ENCODE assay signal across 12 cellular contexts in genomic region chr11:120212926-120213325, GRCh38. TPM values are rescaled to one million over a fixed set of nuclear protein-coding genes. Genes with fewer than 3 reads are reported as not detected.
DNase-seq lines count a peak whose midpoint lies in the region; ATAC-seq, FAIRE-seq and TF ChIP-seq lines count a peak whose summit lies in the region.
"Had no signal": no experiment of that assay in that cellular context is flagged by ENCODE, and none has a peak within 500 bp of the region (broad histone marks: within the 10 kb centered on the region; RNA-seq: fewer than 3 reads in every experiment).

No MANE protein-coding gene starts in this region.

- peaks cover 3% of the 10 kb centered on the region; the same call in 1 of the 2 replicates for H4K20me1 ChIP-seq in GM23338 (replicated peaks; ENCODE audit: insufficient read depth)

- peaks cover 71% of the 10 kb centered on the region for H3K27me3 Mint-ChIP-seq in GM23338 (ENCODE audit: insufficient read depth, low read depth, poor library complexity)
- peaks cover 7% of the 10 kb centered on the region for H3K27me3 Mint-ChIP-seq in CD8-positive, alpha-beta T cell (ENCODE audit: low read depth)

- ATAC-seq in GM23338 (no peak), GM21381 (IDR thresholded peaks at IDR 0.05; ENCODE audit: unreplicated experiment) (no peak), GM18867 (IDR thresholded peaks at IDR 0.05; ENCODE audit: unreplicated experiment) (no peak)
- ATAC-seq in CD8-positive, alpha-beta T cell = no peak

- DNase-seq in GM23338 (ENCODE audit: low spot score) = no peak
- no peak for DNase-seq in astrocyte of the spinal cord (ENCODE audit: low read depth, low spot score)
- DNase-seq in kidney = peak; percentile 40
- no peak for DNase-seq in stomach
- no peak for DNase-seq in OCI-M1 (lab: John Stamatoyannopoulos, UW)
- DNase-seq in CD8-positive, alpha-beta T cell = no peak
- DNase-seq: DND-41, retina had no signal

- peak overlapping the region in 1 of 2 donors; percentile 53 for H3K9ac ChIP-seq in kidney (ENCODE audit: low read length in 2 of 2)

- H3K4me3 ChIP-seq in GM23338 = 0 out of 2 replicates have a peak overlapping the region, but pooled peaks have one; percentile 20
- H3K4me3 ChIP-seq in astrocyte of the spinal cord (ENCODE audit: low read depth, low read length) = peak overlapping the region; percentile 63
- H3K4me3 ChIP-seq in kidney (ENCODE audit: low read length in 2 of 2) = peak overlapping the region; percentile 13 to 60
- H3K4me3 ChIP-seq in stomach = peak overlapping the region; percentile 70 to 89 (median 76)
- H3K4me3 ChIP-seq in CD8-positive, alpha-beta T cell (ENCODE audit: low read depth, low read length) = no peak overlapping the region

- CTCF ChIA-PET in CD8-positive, alpha-beta T cell (lab: Charles Lee) = interaction anchor here (2.6 kb wide), 1 partner anchor 16 kb away, joined by 9 read pairs; no protein-coding TSS in a partner anchor

- no peaks in the 10 kb centered on the region for H3K36me3 Mint-ChIP-seq in GM23338 (ENCODE audit: low read depth)
- peaks cover 6% of the 10 kb centered on the region for H3K36me3 Mint-ChIP-seq in CD8-positive, alpha-beta T cell

- no peak for FAIRE-seq in kidney (lab: Jason Lieb, UNC)

- H3K4me2 ChIP-seq in GM23338 = peak overlapping the region; percentile 57

- H3K36me3 ChIP-seq in GM23338 (ENCODE audit: insufficient read depth) = no peaks in the 10 kb centered on the region
- H3K36me3 ChIP-seq in kidney (ENCODE audit: control insufficient read depth in 1 of 2, insufficient read depth in 2 of 2, low read length in 2 of 2) = no peaks in the 10 kb centered on the region
- H3K36me3 ChIP-seq in stomach = peaks cover 0 to 10% (median 7%) of the 10 kb centered on the region in 4 donors
- no peaks in the 10 kb centered on the region for H3K36me3 ChIP-seq in CD8-positive, alpha-beta T cell (ENCODE audit: insufficient read depth, low read length)

- TF ChIP-seq EP300 in stomach (IDR thresholded peaks at IDR 0.05) = no peak

- H3K27ac ChIP-seq in GM23338 (ENCODE audit: low read depth) (no peak overlapping the region), kidney (ENCODE audit: low read depth in 2 of 2, low read length in 2 of 2) (peak overlapping the region in 1 of 2 donors; percentile 69), stomach (peak overlapping the region in 4 of 5 donors; percentile 80 to 93 (median 89))
- no peak overlapping the region for H3K27ac ChIP-seq in CD8-positive, alpha-beta T cell (ENCODE audit: low read depth, low read length)

- H3K9me2 ChIP-seq in GM23338 (ENCODE audit: insufficient read depth) = no peaks in the 10 kb centered on the region

- no peaks in the 10 kb centered on the region for H3K9me3 ChIP-seq in kidney (ENCODE audit: control insufficient read depth in 1 of 2, low read length in 2 of 2)
- H3K9me3 ChIP-seq in stomach = no peaks in the 10 kb centered on the region
- H3K9me3 ChIP-seq in CD8-positive, alpha-beta T cell (ENCODE audit: low read length) = no peaks in the 10 kb centered on the region

- H3K27ac Mint-ChIP-seq in GM23338 = no peak overlapping the region
- H3K27ac Mint-ChIP-seq in CD8-positive, alpha-beta T cell = no peak overlapping the region

- intact Hi-C loops in kidney (cut with DNase I) = no loop called here
- intact Hi-C loops in stomach (cut with DNase I; ENCODE audit: low total_unique reads) = no loop called here
- intact Hi-C loops in CD8-positive, alpha-beta T cell (cut with DNase I, micrococcal nuclease) = loop anchor here (5.0 kb wide), 2 partner anchors 41 to 486 kb away; partner anchors contain the start of gene NECTIN1 (in 1 of the 2)

- no peaks in the 10 kb centered on the region for H3K9me3 Mint-ChIP-seq in GM23338
- H3K9me3 Mint-ChIP-seq in CD8-positive, alpha-beta T cell = no peaks in the 10 kb centered on the region

- H3F3A ChIP-seq in GM23338 (replicated peaks; ENCODE audit: low read depth) = no peaks in the 10 kb centered on the region

- no peaks in the 10 kb centered on the region for H3K79me2 ChIP-seq in GM23338 (replicated peaks; ENCODE audit: insufficient read depth)

- peaks cover 30% of the 10 kb centered on the region for H3K4me1 Mint-ChIP-seq in GM23338
- H3K4me1 Mint-ChIP-seq in CD8-positive, alpha-beta T cell (ENCODE audit: low read depth) = peaks cover 21% of the 10 kb centered on the region

- H2AFZ ChIP-seq in GM23338 = no peak overlapping the region

- H3K4me3 Mint-ChIP-seq in GM23338 = peak overlapping the region; percentile 3; the same call in 1 of the 3 replicates
- no peak overlapping the region for H3K4me3 Mint-ChIP-seq in CD8-positive, alpha-beta T cell

- H3K4me1 ChIP-seq in GM23338 (ENCODE audit: insufficient read depth) = peaks cover 26% of the 10 kb centered on the region
- H3K4me1 ChIP-seq in kidney (ENCODE audit: control insufficient read depth in 1 of 2, insufficient read depth in 1 of 2, low read depth in 1 of 2, low read length in 2 of 2) = peaks cover 31 to 36% of the 10 kb centered on the region in 2 donors
- peaks cover 28 to 92% (median 82%) of the 10 kb centered on the region in 4 donors for H3K4me1 ChIP-seq in stomach
- H3K4me1 ChIP-seq in CD8-positive, alpha-beta T cell (ENCODE audit: insufficient read depth, low read length) = peaks cover 13% of the 10 kb centered on the region

- POLR2A ChIA-PET in CD8-positive, alpha-beta T cell (lab: Charles Lee) = no interaction called here

- in situ Hi-C loops in astrocyte of the spinal cord (cut with HindIII; ENCODE audit: low sequenced_read_pairs) = no loop called here

- TF ChIP-seq POLR2A in stomach (IDR thresholded peaks at IDR 0.05) = no peak

- peaks cover 98% of the 10 kb centered on the region for H3K27me3 ChIP-seq in GM23338 (ENCODE audit: insufficient read depth)
- H3K27me3 ChIP-seq in stomach = peaks cover 0 to 6% (median 0%) of the 10 kb centered on the region in 3 donors
- no peaks in the 10 kb centered on the region for H3K27me3 ChIP-seq in CD8-positive, alpha-beta T cell (ENCODE audit: insufficient read depth, low read length)

- TF ChIP-seq CTCF in GM23338 (conservative IDR thresholded peaks at IDR 0.05; ENCODE audit: low read depth in 2 of 2) (no peak), astrocyte of the spinal cord (IDR thresholded peaks at IDR 0.05; ENCODE audit: low read depth, low read length) (no peak), kidney (IDR thresholded peaks at IDR 0.05; ENCODE audit: borderline replicate concordance, extremely low read depth, insufficient read depth) (no peak), stomach (IDR thresholded peaks at IDR 0.05) (no peak)
- no peak for TF ChIP-seq CTCF in CD8-positive, alpha-beta T cell (IDR thresholded peaks at IDR 0.05)

- WGBS in stomach, 5 donors = 51 to 65% (median 58%) methylated on average over 2 of the region's 2 CpGs

TF ChIP-seq in GM23338, 12 proteins besides CTCF, POLR2A, EP300 and RAD21 (continues in another document):
- TF ChIP-seq REST (IDR thresholded peaks at IDR 0.05; ENCODE audit: unreplicated experiment) = no peak
- TF ChIP-seq JUNB (IDR thresholded peaks at IDR 0.05; ENCODE audit: unreplicated experiment) = no peak
- no peak for TF ChIP-seq STAT1 (IDR thresholded peaks at IDR 0.05; ENCODE audit: unreplicated experiment)

RNA-seq across cellular contexts. Expression of gene OAF, which starts 2.1 kb away (rescaled TPM):
- 1.2 and 3.0 TPM in 2 replicates for total RNA-seq in GM23338 (2014; rRNA removed; shearing (Covaris generic))
- polyA plus RNA-seq in GM23338 (2016; fragmentation: Nextera tagmentation; extraction: Ambion mirVana) (1.1 and 1.6 TPM in 2 replicates), kidney (ENCODE audit: insufficient read depth, low read depth, low replicate concordance) (78.1 TPM), stomach (10 to 100 TPM; 17.1 to 30.5 (median 30.2) TPM)
- total RNA-seq in kidney (48.2 TPM), stomach (100 to 1,000 TPM in 2 of 5 donors, 10 to 100 TPM in 3; 23.3 to 380 (median 37.2) TPM)
- 1 to 10 TPM; 5.5 to 6.5 TPM for total RNA-seq in CD8-positive, alpha-beta T cell

RNA-seq across cellular contexts. Expression of gene POU2F3, which starts 27.0 kb away (rescaled TPM):
- total RNA-seq in GM23338 (2014; rRNA removed; shearing (Covaris generic)) = 0.45 and 1.1 TPM in 2 replicates
- polyA plus RNA-seq in GM23338 (2016; fragmentation: Nextera tagmentation; extraction: Ambion mirVana) (0.79 and 1.4 TPM in 2 replicates), kidney (ENCODE audit: insufficient read depth, low read depth, low replicate concordance) (1.2 TPM), stomach (1 to 10 TPM in 2 of 3 donors, under 1 TPM in 1; 0.75 to 1.5 (median 1.3) TPM)
- total RNA-seq in kidney (0.85 TPM), stomach (1 to 10 TPM in 2 of 5 donors, under 1 TPM in 1, not detected in 2; 0.18 to 1.9 (median 1.3) TPM)
- total RNA-seq in CD8-positive, alpha-beta T cell = not detected
- total RNA-seq: activated CD8-positive, alpha-beta memory T cell treated with anti-CD3 and anti-CD28 coated beads for 36 hours; chondrocyte had no signal

Comparison
In these comparisons a context has a peak if more than half of its experiments do, and no peak if none do; other contexts are left out.
1. H3K27ac ChIP-seq: peak in stomach (4 of 5); none in GM23338 (single experiment) and CD8-positive, alpha-beta T cell (single experiment).
2. intact Hi-C loops: an anchor here in CD8-positive, alpha-beta T cell (5.0 kb wide); none called in kidney and stomach.